In the genomic region with DNA sequence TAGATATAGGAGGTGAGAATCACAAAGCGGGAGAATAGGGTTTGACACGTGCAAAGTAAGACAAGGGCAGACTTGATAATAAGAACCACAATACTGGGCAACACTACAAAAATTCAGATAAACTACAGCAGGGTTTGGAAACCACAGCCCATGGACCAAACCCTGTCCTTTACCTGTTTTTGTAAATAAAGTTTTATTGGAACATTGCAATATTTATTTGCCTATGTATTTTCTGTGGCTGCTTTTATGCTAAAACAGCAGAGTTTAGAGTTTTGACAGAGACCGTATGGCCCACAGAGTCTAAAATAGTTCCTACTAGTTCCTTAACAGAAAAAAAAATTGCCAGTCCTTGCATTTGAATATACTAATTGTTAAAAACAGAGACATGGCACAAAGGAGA, we compare ENCODE assay signal across 24 cellular contexts.
"Had no signal": no experiment of that assay in that cellular context is flagged by ENCODE, and none has a peak within 500 bp of the region (broad histone marks: within the 10 kb centered on the region; RNA-seq: fewer than 3 reads in every experiment).

No MANE protein-coding gene starts in this region.

- H3K79me2 ChIP-seq: hepatocyte had no signal

- H3K36me3 ChIP-seq: esophagus muscularis mucosa, gastroesophageal sphincter, heart left ventricle, left ventricle myocardium inferior, lower lobe of right lung had no signal

- DNase-seq: dermis blood vessel endothelial cell; dorsolateral prefrontal cortex; effector CD4-positive, alpha-beta T cell; effector memory CD4-positive, alpha-beta T cell; foreskin keratinocyte; heart left ventricle; hypothalamus; immature natural killer cell; islet precursor cell; kidney; kidney glomerular epithelial cell; left colon; left ventricle myocardium inferior; lower lobe of right lung; mesenchymal stem cell; mucosa of descending colon had no signal

- H3K9me3 ChIP-seq: esophagus muscularis mucosa, gastroesophageal sphincter, left ventricle myocardium inferior, lower lobe of right lung, mucosa of descending colon had no signal

- FAIRE-seq: colon, endothelial cell of umbilical vein, frontal cortex, kidney had no signal

- H2AFZ ChIP-seq: hepatocyte had no signal

- ATAC-seq: foreskin keratinocyte, gastroesophageal sphincter, heart left ventricle, left colon, left lobe of liver, lower lobe of right lung, mucosa of descending colon had no signal

- H3K4me1 ChIP-seq: esophagus muscularis mucosa, foreskin keratinocyte, gastroesophageal sphincter, heart left ventricle, left ventricle myocardium inferior, lower lobe of right lung had no signal

- H3K27ac ChIP-seq: coronary artery, dorsolateral prefrontal cortex, esophagus muscularis mucosa, foreskin keratinocyte, gastroesophageal sphincter, heart left ventricle, hepatocyte, left ventricle myocardium inferior, lower lobe of right lung had no signal

- H3K27me3 ChIP-seq: esophagus muscularis mucosa, foreskin keratinocyte, gastroesophageal sphincter, heart left ventricle, hepatocyte had no signal

- H3K4me2 ChIP-seq: hepatocyte had no signal

- H3K4me3 ChIP-seq: coronary artery, dorsolateral prefrontal cortex, esophagus muscularis mucosa, gastroesophageal sphincter, heart left ventricle, hepatocyte, left ventricle myocardium inferior, lower lobe of right lung, mucosa of descending colon had no signal
